Comparison of ENCODE assay signal across 10 cellular contexts in the genomic region with DNA sequence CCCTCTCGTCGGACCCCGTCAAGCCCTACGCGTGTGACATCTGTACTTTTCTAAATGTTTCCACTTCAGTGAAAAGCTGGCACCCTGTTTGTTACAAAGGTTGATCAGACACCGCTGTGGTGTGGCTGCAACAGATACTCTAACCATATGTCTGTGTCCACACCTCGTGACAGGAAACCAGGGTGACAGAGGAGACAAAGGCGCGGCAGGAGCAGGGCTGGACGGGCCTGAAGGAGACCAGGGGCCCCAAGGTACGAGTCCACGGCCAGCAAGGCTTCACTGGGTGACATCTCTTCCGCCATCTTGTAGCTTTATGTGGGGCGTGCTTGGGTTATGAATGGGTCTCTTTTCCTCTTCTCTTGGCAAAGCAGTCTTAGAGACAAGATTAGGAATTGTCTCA. TPM values are rescaled to one million over a fixed set of nuclear protein-coding genes. Genes with fewer than 3 reads are reported as not detected.
A peak's percentile ranks its signal among the peaks of the same experiment; 100 is the strongest.
DNase-seq lines count a peak whose midpoint lies in the region; ATAC-seq and TF ChIP-seq lines count a peak whose summit lies in the region.
"Had no signal": no experiment of that assay in that cellular context is flagged by ENCODE, and none has a peak within 500 bp of the region (broad histone marks: within the 10 kb centered on the region; RNA-seq: fewer than 3 reads in every experiment).

No MANE protein-coding gene starts in this region.

- peak overlapping the region in 1 of 7 donors; percentile 54 for H3K27ac Mint-ChIP-seq in CD14-positive monocyte
- H3K27ac Mint-ChIP-seq in activated B cell treated with CpG ODN at 0.5 μM for 24 hours, result peak overlapping the region; percentile 90

- peaks cover 3% of the 10 kb centered on the region in 3 donors for H3K27me3 Mint-ChIP-seq in CD14-positive monocyte (ENCODE audit: low read depth in 3 of 3)
- H3K27me3 Mint-ChIP-seq in activated B cell treated with CpG ODN at 0.5 μM for 24 hours, result no peaks in the 10 kb centered on the region

- H3K4me3 Mint-ChIP-seq in CD14-positive monocyte (no peak overlapping the region), activated B cell treated with CpG ODN at 0.5 μM for 24 hours (peak overlapping the region; percentile 7)

- peaks cover 21% of the 10 kb centered on the region for H3K4me1 Mint-ChIP-seq in CD14-positive monocyte
- peaks cover 40% of the 10 kb centered on the region for H3K4me1 Mint-ChIP-seq in activated B cell treated with CpG ODN at 0.5 μM for 24 hours

- POLR2A ChIA-PET in activated B cell treated with CpG ODN at 0.5 μM for 24 hours (lab: Charles Lee), result interaction anchor here (0.5 to 1.6 kb wide), 5 partner anchors 9 to 22 kb away, joined by 3 to 6 read pairs (median 5); no protein-coding TSS in a partner anchor

- DNase-seq in CD14-positive monocyte (ENCODE audit: low spot score), result peak; percentile 29
- DNase-seq in activated B cell treated with CpG ODN at 0.5 μM for 24 hours, result no peak
- no peak for DNase-seq in stimulated activated naive CD8-positive, alpha-beta T cell treated with anti-CD3 and anti-CD28 coated beads, Interleukin-15, Interleukin-2, amounts not matched to agents 100 U/mL and 50 U/mL, for 24 hours
- DNase-seq in NCI-H1092 treated with DMSO at 0.1 percent for 48 hours (lab: John Stamatoyannopoulos, UW), result no peak
- no peak for DNase-seq in activated CD4-positive, CD25-positive, alpha-beta regulatory T cell (lab: John Stamatoyannopoulos, UW)
- DNase-seq: stimulated activated CD4-positive, alpha-beta T cell treated with anti-CD3 and anti-CD28 coated beads, Interleukin-12 subunit alpha, Interleukin-12 subunit beta, amount 100 ng/mL, for 4 hours had no signal

- CTCF ChIA-PET in activated B cell treated with CpG ODN at 0.5 μM for 24 hours (lab: Charles Lee), result no interaction called here

- ATAC-seq in GM19452 (IDR thresholded peaks at IDR 0.05; ENCODE audit: unreplicated experiment) (peak; percentile 75), HG03354 (IDR thresholded peaks at IDR 0.05; ENCODE audit: poor library complexity, severe bottlenecking, unreplicated experiment) (peak; percentile 75), activated B cell treated with CpG ODN at 0.5 μM for 24 hours (ENCODE audit: low read depth) (peak; percentile 63), GM21528 (IDR thresholded peaks at IDR 0.05; ENCODE audit: low FRiP score, unreplicated experiment) (no peak)
- no peak for ATAC-seq in stimulated activated naive CD8-positive, alpha-beta T cell treated with anti-CD3 and anti-CD28 coated beads, Interleukin-15, Interleukin-2, amounts not matched to agents 100 U/mL and 50 U/mL, for 24 hours

- intact Hi-C loops in CD14-positive monocyte (cut with micrococcal nuclease) (no loop called here), activated B cell treated with CpG ODN at 0.5 μM for 24 hours (cut with micrococcal nuclease) (no loop called here)

- TF ChIP-seq CTCF in CD14-positive monocyte (IDR thresholded peaks at IDR 0.05) (no peak), activated B cell treated with CpG ODN at 0.5 μM for 24 hours (IDR thresholded peaks at IDR 0.05) (no peak)

- H3K36me3 Mint-ChIP-seq in CD14-positive monocyte, result peaks cover 3 to 7% of the 10 kb centered on the region in 2 donors
- H3K36me3 Mint-ChIP-seq in activated B cell treated with CpG ODN at 0.5 μM for 24 hours (ENCODE audit: low read depth), result peaks cover 18% of the 10 kb centered on the region

- H3K9me3 Mint-ChIP-seq in CD14-positive monocyte, result no peaks in the 10 kb centered on the region
- no peaks in the 10 kb centered on the region for H3K9me3 Mint-ChIP-seq in activated B cell treated with CpG ODN at 0.5 μM for 24 hours

RNA-seq across cellular contexts. Expression of gene COL9A3, which starts 21.7 kb away (rescaled TPM):
- 1 to 10 TPM; 1.8 to 2.6 TPM for polyA plus RNA-seq in CD14-positive monocyte
- total RNA-seq in activated B cell treated with CpG ODN at 0.5 μM for 24 hours, result 33.2 and 37.6 TPM in 2 replicates
- total RNA-seq: mononuclear cell had no signal

RNA-seq across cellular contexts. Expression of gene TCFL5, which starts 23.1 kb away (rescaled TPM):
- polyA plus RNA-seq in CD14-positive monocyte, result under 1 TPM; 0.38 to 0.89 TPM
- 54.5 and 55.6 TPM in 2 replicates for total RNA-seq in activated B cell treated with CpG ODN at 0.5 μM for 24 hours

RNA-seq across cellular contexts. Expression of gene OGFR, which starts 33.9 kb away (rescaled TPM):
- 10 to 100 TPM; 47.8 to 79.3 TPM for polyA plus RNA-seq in CD14-positive monocyte
- total RNA-seq in activated B cell treated with CpG ODN at 0.5 μM for 24 hours, result 74.6 and 78.9 TPM in 2 replicates

RNA-seq across cellular contexts. Expression of gene MRGBP, which starts 42.2 kb away (rescaled TPM):
- polyA plus RNA-seq in CD14-positive monocyte, result 10 to 100 TPM; 10.2 to 10.5 TPM
- total RNA-seq in activated B cell treated with CpG ODN at 0.5 μM for 24 hours, result 9.8 and 10.7 TPM in 2 replicates

Comparison
In these comparisons a context has a peak if more than half of its experiments do, and no peak if none do; other contexts are left out.
1. ATAC-seq: peak in GM19452 (single experiment), HG03354 (single experiment) and activated B cell treated with CpG ODN at 0.5 μM for 24 hours (single experiment); none in stimulated activated naive CD8-positive, alpha-beta T cell treated with anti-CD3 and anti-CD28 coated beads, Interleukin-15, Interleukin-2, amounts not matched to agents 100 U/mL and 50 U/mL, for 24 hours (single experiment) and GM21528 (single experiment).